Comparison of ENCODE assay signal across 8 cellular contexts in the genomic region with DNA sequence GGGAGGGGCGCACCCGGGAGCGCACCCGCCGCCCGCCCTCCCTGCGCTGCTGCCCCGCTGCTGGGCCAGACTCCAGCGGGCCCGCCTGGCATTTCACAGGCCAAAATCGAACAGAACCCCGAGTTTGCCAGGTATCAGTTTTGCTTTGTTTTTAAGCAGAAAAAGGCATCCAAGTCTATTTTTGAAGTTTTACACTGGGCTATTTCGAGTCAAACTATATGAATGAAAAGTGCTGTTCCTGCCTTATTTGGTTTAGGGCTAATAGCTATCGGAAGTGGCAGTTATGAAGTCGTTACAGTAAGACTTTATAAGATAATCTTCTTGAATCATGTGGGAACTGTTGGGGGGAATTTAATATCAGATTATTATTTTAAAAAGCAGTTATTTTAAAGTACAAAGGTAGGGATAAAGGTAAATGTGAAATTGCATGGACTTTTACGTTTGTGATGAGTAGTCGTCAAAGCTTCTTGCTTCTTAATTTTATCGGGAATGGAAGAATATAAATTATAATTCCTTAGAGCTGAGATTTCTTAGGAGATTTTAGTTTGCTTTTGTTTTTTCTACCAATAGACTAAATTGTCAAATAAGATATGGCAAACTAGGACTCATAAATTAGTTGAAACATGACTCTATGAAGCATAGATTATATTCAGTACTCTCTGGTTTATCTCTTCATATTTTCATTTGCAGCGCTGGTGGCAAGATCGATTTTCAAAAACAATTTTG. TPM values are rescaled to one million over a fixed set of nuclear protein-coding genes. Genes with fewer than 3 reads are reported as not detected.
DNase-seq lines count a peak whose midpoint lies in the region; ATAC-seq and TF ChIP-seq lines count a peak whose summit lies in the region.

No MANE protein-coding gene starts in this region.

- peaks cover 2% of the 10 kb centered on the region for H3K36me3 ChIP-seq in left ventricle myocardium inferior

- H3K4me3 ChIP-seq in left ventricle myocardium inferior (peak overlapping the region; percentile 94), skin epidermis (peak overlapping the region; percentile 51 to 74 (median 67))

- H3K36me3 Mint-ChIP-seq in activated CD8-positive, alpha-beta memory T cell treated with anti-CD3 and anti-CD28 coated beads, Interleukin-2, amount 10 ng/mL, durations not matched to agents 7 days and 5 days: no peaks in the 10 kb centered on the region

- no peaks in the 10 kb centered on the region for H3K9me3 ChIP-seq in left ventricle myocardium inferior (replicated peaks)

- TF ChIP-seq CTCF in left ventricle myocardium inferior (IDR thresholded peaks at IDR 0.05; ENCODE audit: borderline replicate concordance): no peak

- H3K4me1 Mint-ChIP-seq in activated CD8-positive, alpha-beta memory T cell treated with anti-CD3 and anti-CD28 coated beads, Interleukin-2, amount 10 ng/mL, durations not matched to agents 7 days and 5 days: peaks cover 3% of the 10 kb centered on the region

- no peak overlapping the region for H3K27ac Mint-ChIP-seq in activated CD8-positive, alpha-beta memory T cell treated with anti-CD3 and anti-CD28 coated beads, Interleukin-2, amount 10 ng/mL, durations not matched to agents 7 days and 5 days

- H3K27me3 Mint-ChIP-seq in activated CD8-positive, alpha-beta memory T cell treated with anti-CD3 and anti-CD28 coated beads, Interleukin-2, amount 10 ng/mL, durations not matched to agents 7 days and 5 days: peaks cover 66% of the 10 kb centered on the region

- H3K9me3 Mint-ChIP-seq in activated CD8-positive, alpha-beta memory T cell treated with anti-CD3 and anti-CD28 coated beads, Interleukin-2, amount 10 ng/mL, durations not matched to agents 7 days and 5 days (ENCODE audit: low read depth): no peaks in the 10 kb centered on the region

- intact Hi-C loops in left ventricle myocardium inferior (cut with micrococcal nuclease): no loop called here

- no peak for ATAC-seq in activated CD8-positive, alpha-beta memory T cell treated with anti-CD3 and anti-CD28 coated beads, Interleukin-2, amount 10 ng/mL, durations not matched to agents 7 days and 5 days
- ATAC-seq in HG03520 (IDR thresholded peaks at IDR 0.05; ENCODE audit: unreplicated experiment): no peak

- peak overlapping the region; percentile 53 for H3K4me3 Mint-ChIP-seq in activated CD8-positive, alpha-beta memory T cell treated with anti-CD3 and anti-CD28 coated beads, Interleukin-2, amount 10 ng/mL, durations not matched to agents 7 days and 5 days

- peaks cover 67% of the 10 kb centered on the region for H3K4me1 ChIP-seq in left ventricle myocardium inferior

- peak overlapping the region; percentile 95 for H3K27ac ChIP-seq in left ventricle myocardium inferior (replicated peaks)
- H3K27ac ChIP-seq in skin epidermis: peak overlapping the region in 17 of 21 experiments; percentile 53 to 95 (median 72)

- H3K27me3 ChIP-seq in left ventricle myocardium inferior (ENCODE audit: low read depth): no peaks in the 10 kb centered on the region

- no peak for DNase-seq in activated CD8-positive, alpha-beta memory T cell treated with anti-CD3 and anti-CD28 coated beads, Interleukin-2, amount 10 ng/mL, durations not matched to agents 7 days and 5 days
- no peak for DNase-seq in activated CD8-positive, alpha-beta memory T cell treated with anti-CD3 and anti-CD28 coated beads, Interleukin-2, amount 50 U/mL, for 4 hours
- peak; percentile 7 for DNase-seq in SW480 (ENCODE audit: low spot score)
- no peak for DNase-seq in left ventricle myocardium inferior
- no peak for DNase-seq in activated CD4-positive, CD25-positive, alpha-beta regulatory T cell treated with anti-CD3 and anti-CD28 coated beads, Interleukin-2, amount 50 U/mL, for 72 hours
- no peak for DNase-seq in T1000 (lab: John Stamatoyannopoulos, UW)

- CTCF ChIA-PET in activated CD8-positive, alpha-beta memory T cell treated with anti-CD3 and anti-CD28 coated beads, Interleukin-2, amount 10 ng/mL, durations not matched to agents 7 days and 5 days (lab: Charles Lee): interaction anchor here (0.9 kb wide), 1 partner anchor 47 kb away, joined by 4 read pairs; no protein-coding TSS in a partner anchor

RNA-seq across cellular contexts. Expression of gene MSRB3, which starts 1.1 kb away (rescaled TPM):
- total RNA-seq in activated CD8-positive, alpha-beta memory T cell treated with anti-CD3 and anti-CD28 coated beads, Interleukin-2, amount 10 ng/mL, durations not matched to agents 7 days and 5 days: not detected
- total RNA-seq in left ventricle myocardium inferior: 125 TPM

Comparison
In these comparisons a context has a peak if more than half of its experiments do, and no peak if none do; other contexts are left out.
1. RNA of gene MSRB3, which starts 1.1 kb away (total RNA-seq): 125 TPM in left ventricle myocardium inferior (single experiment); not detected in activated CD8-positive, alpha-beta memory T cell treated with anti-CD3 and anti-CD28 coated beads, Interleukin-2, amount 10 ng/mL, durations not matched to agents 7 days and 5 days; every median in the first group is over 100 times any median in the second.